ENCODE assay signal across 9 cellular contexts in the genomic region with DNA sequence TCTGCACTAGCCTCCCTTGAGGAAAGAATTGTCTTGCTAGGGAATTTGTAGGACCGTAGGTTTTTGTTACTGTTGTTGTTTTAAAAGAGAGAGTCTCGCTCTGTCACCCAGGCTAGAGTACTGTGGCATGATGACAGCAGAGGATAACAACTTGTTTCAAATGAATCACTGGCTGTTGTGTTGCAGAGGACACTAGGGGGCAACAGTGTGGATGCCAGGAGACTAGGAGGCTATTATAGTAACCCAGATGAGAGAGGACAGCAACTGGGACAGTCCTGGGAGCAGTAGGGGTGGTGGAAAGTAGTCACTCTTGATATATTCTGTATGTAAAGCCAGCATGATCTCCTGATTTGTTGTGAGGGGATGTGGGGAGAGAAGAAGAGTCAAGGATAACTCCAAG. TPM values are rescaled to one million over a fixed set of nuclear protein-coding genes. Genes with fewer than 3 reads are reported as not detected.
DNase-seq lines count a peak whose midpoint lies in the region; ATAC-seq, FAIRE-seq and TF ChIP-seq lines count a peak whose summit lies in the region.
"Had no signal": no experiment of that assay in that cellular context is flagged by ENCODE, and none has a peak within 500 bp of the region (broad histone marks: within the 10 kb centered on the region; RNA-seq: fewer than 3 reads in every experiment).

No MANE protein-coding gene starts in this region.

- H3K27ac Mint-ChIP-seq in stimulated activated effector memory CD8-positive, alpha-beta T cell treated with anti-CD3 and anti-CD28 coated beads, Interleukin-12 subunit alpha, Interleukin-12 subunit beta, amount 100 ng/mL, for 72 hours: no peak overlapping the region

- H3K4me1 ChIP-seq in Loucy (ENCODE audit: insufficient read depth, low read length, poor library complexity, severe bottlenecking) (no peaks in the 10 kb centered on the region), endothelial cell of umbilical vein (ENCODE audit: control insufficient read depth, extremely low read depth, insufficient read depth, low read length) (peaks cover 15% of the 10 kb centered on the region)

- no peaks in the 10 kb centered on the region for H3F3A ChIP-seq in Loucy (ENCODE audit: low read depth)

- H3K9ac ChIP-seq in Loucy (ENCODE audit: low read depth, low read length, poor library complexity, severe bottlenecking): no peak overlapping the region
- no peak overlapping the region for H3K9ac ChIP-seq in endothelial cell of umbilical vein (replicated peaks; ENCODE audit: extremely low read depth, insufficient read depth, low read length)

- H4K20me1 ChIP-seq in Loucy (ENCODE audit: insufficient read depth, low read length, poor library complexity, severe bottlenecking) (no peaks in the 10 kb centered on the region), endothelial cell of umbilical vein (replicated peaks; ENCODE audit: control insufficient read depth, extremely low read depth, insufficient read depth, low read length) (no peaks in the 10 kb centered on the region)

- H3K4me1 Mint-ChIP-seq in stimulated activated effector memory CD8-positive, alpha-beta T cell treated with anti-CD3 and anti-CD28 coated beads, Interleukin-12 subunit alpha, Interleukin-12 subunit beta, amount 100 ng/mL, for 72 hours: no peaks in the 10 kb centered on the region

- BruUV-seq in endothelial cell of umbilical vein (replicated peaks; lab: Mats Ljungman, UMichigan): no TSS peak

- TF ChIP-seq CTCF in AG10803 (conservative IDR thresholded peaks at IDR 0.05; ENCODE audit: low read length) (peak; percentile 71), Loucy (conservative IDR thresholded peaks at IDR 0.05; ENCODE audit: low read length) (peak; percentile 79), endothelial cell of umbilical vein (IDR thresholded peaks at IDR 0.05; ENCODE audit: extremely low read depth in 1 of 2, insufficient read depth in 1 of 2, low read depth in 1 of 2, low read length in 2 of 2) (peak; percentile 60 to 64)

- intact Hi-C loops in endothelial cell of umbilical vein (cut with micrococcal nuclease): no loop called here

- no peaks in the 10 kb centered on the region for H3K9me1 ChIP-seq in endothelial cell of umbilical vein (replicated peaks; ENCODE audit: control insufficient read depth, extremely low read depth, insufficient read depth, low read length)

- FAIRE-seq in endothelial cell of umbilical vein (lab: Jason Lieb, UNC): peak; percentile 44

- TF ChIP-seq POLR2A in endothelial cell of umbilical vein (IDR thresholded peaks at IDR 0.05; ENCODE audit: low read depth, low read length): no peak

- H3K36me3 ChIP-seq in Loucy (ENCODE audit: insufficient read depth, low read length): no peaks in the 10 kb centered on the region
- no peaks in the 10 kb centered on the region for H3K36me3 ChIP-seq in endothelial cell of umbilical vein (ENCODE audit: control insufficient read depth in 2 of 2, extremely low read depth in 1 of 2, insufficient read depth in 2 of 2, low read length in 2 of 2)

- no peak overlapping the region for H3K4me2 ChIP-seq in Loucy (ENCODE audit: low read depth, low read length, poor library complexity, severe bottlenecking)
- no peak overlapping the region for H3K4me2 ChIP-seq in endothelial cell of umbilical vein (ENCODE audit: insufficient read depth, low read length)

- CTCF ChIA-PET in endothelial cell of umbilical vein (lab: Charles Lee): interaction anchor here (0.6 to 4.3 kb wide), 12 partner anchors 9 to 1613 kb away, joined by 3 to 32 read pairs (median 4); partner anchors contain the start of gene LAMA4

- H3K27me3 ChIP-seq in Loucy (ENCODE audit: insufficient read depth, low read length, poor library complexity, severe bottlenecking) (peaks cover 96% of the 10 kb centered on the region), endothelial cell of umbilical vein (ENCODE audit: control insufficient read depth in 2 of 2, insufficient read depth in 2 of 2, low read length in 2 of 2) (no peaks in the 10 kb centered on the region)

- POLR2A ChIA-PET in endothelial cell of umbilical vein (lab: Charles Lee): no interaction called here

- no peaks in the 10 kb centered on the region for H3K9me3 ChIP-seq in Loucy (ENCODE audit: insufficient read depth, low read depth, low read length)
- H3K9me3 ChIP-seq in endothelial cell of umbilical vein (replicated peaks; ENCODE audit: control insufficient read depth, insufficient read depth, low read length): no peaks in the 10 kb centered on the region

- H3K9me2 ChIP-seq in Loucy (replicated peaks; ENCODE audit: low read depth, low read length): no peaks in the 10 kb centered on the region

- DNase-seq in AG10803 (ENCODE audit: low read depth): peak; percentile 71
- peak; percentile 62 for DNase-seq in endothelial cell of umbilical vein (ENCODE audit: low read depth, low spot score)
- no peak for DNase-seq in stimulated activated effector memory CD8-positive, alpha-beta T cell treated with anti-CD3 and anti-CD28 coated beads, Interleukin-12 subunit alpha, Interleukin-12 subunit beta, amount 100 ng/mL, for 72 hours (ENCODE audit: low spot score in 2 of 2)
- no peak for DNase-seq in COR-L47 (lab: John Stamatoyannopoulos, UW)
- no peak for DNase-seq in effector CD4-positive, alpha-beta T cell
- no peak for DNase-seq in middle frontal gyrus (ENCODE audit: extremely low spot score, low spot score)

- H3K79me2 ChIP-seq in Loucy (ENCODE audit: insufficient read depth, low read length) (no peaks in the 10 kb centered on the region), endothelial cell of umbilical vein (ENCODE audit: control insufficient read depth, insufficient read depth, low read length) (no peaks in the 10 kb centered on the region)

- no peak overlapping the region for H3K4me3 Mint-ChIP-seq in stimulated activated effector memory CD8-positive, alpha-beta T cell treated with anti-CD3 and anti-CD28 coated beads, Interleukin-12 subunit alpha, Interleukin-12 subunit beta, amount 100 ng/mL, for 72 hours

- no peaks in the 10 kb centered on the region for H3K9me3 Mint-ChIP-seq in stimulated activated effector memory CD8-positive, alpha-beta T cell treated with anti-CD3 and anti-CD28 coated beads, Interleukin-12 subunit alpha, Interleukin-12 subunit beta, amount 100 ng/mL, for 72 hours

- dilution Hi-C loops in endothelial cell of umbilical vein (cut with MboI; ENCODE audit: extremely low pct_ligation_motif_present, low sequenced_read_pairs): no loop called here

- peak; percentile 68 for ATAC-seq in GM18909 (IDR thresholded peaks at IDR 0.05; ENCODE audit: poor library complexity, unreplicated experiment)
- peak; percentile 66 for ATAC-seq in stimulated activated effector memory CD8-positive, alpha-beta T cell treated with anti-CD3 and anti-CD28 coated beads, Interleukin-12 subunit alpha, Interleukin-12 subunit beta, amount 100 ng/mL, for 72 hours

- no peak overlapping the region for H3K27ac ChIP-seq in endothelial cell of umbilical vein (ENCODE audit: insufficient read depth, low read depth, low read length)
- H3K27ac ChIP-seq: epithelial cell of prostate had no signal

- H2AFZ ChIP-seq in Loucy (ENCODE audit: low read length) (no peak overlapping the region), endothelial cell of umbilical vein (ENCODE audit: low read depth, low read length) (no peak overlapping the region)

- no peaks in the 10 kb centered on the region for H3K36me3 Mint-ChIP-seq in stimulated activated effector memory CD8-positive, alpha-beta T cell treated with anti-CD3 and anti-CD28 coated beads, Interleukin-12 subunit alpha, Interleukin-12 subunit beta, amount 100 ng/mL, for 72 hours

- H3K4me3 ChIP-seq in AG10803 (ENCODE audit: low read length): no peak overlapping the region
- no peak overlapping the region for H3K4me3 ChIP-seq in Loucy (ENCODE audit: low read length, poor library complexity, severe bottlenecking)
- no peak overlapping the region for H3K4me3 ChIP-seq in endothelial cell of umbilical vein (replicated peaks in 1 of 3; ENCODE audit: insufficient read depth in 1 of 3, low read depth in 1 of 3, low read length in 3 of 3)

TF ChIP-seq in endothelial cell of umbilical vein, 7 proteins besides CTCF, POLR2A, EP300 and RAD21:
- no peak for TF ChIP-seq EZH2 (IDR thresholded peaks at IDR 0.05; ENCODE audit: borderline replicate concordance, low read depth, low read length, severe bottlenecking)
- TF ChIP-seq MAX (IDR thresholded peaks at IDR 0.05; ENCODE audit: insufficient read depth, insufficient read length): no peak
- no peak for TF ChIP-seq MYC (IDR thresholded peaks at IDR 0.05; ENCODE audit: low read depth, low read length)
- no peak for TF ChIP-seq FOS (IDR thresholded peaks at IDR 0.05; ENCODE audit: borderline replicate concordance, insufficient read depth, low read length)
- TF ChIP-seq POLR2AphosphoS5 (IDR thresholded peaks at IDR 0.05; ENCODE audit: insufficient read depth, low read depth, low read length): no peak
- TF ChIP-seq GATA2 (IDR thresholded peaks at IDR 0.05; ENCODE audit: insufficient read depth, insufficient read length, low read depth, low read length): no peak

RNA-seq across cellular contexts. Expression of gene LAMA4, which starts 41.8 kb away (rescaled TPM):
- 629 TPM in 2 replicates for total RNA-seq in endothelial cell of umbilical vein
- 370 and 384 TPM in 2 replicates for polyA plus RNA-seq in endothelial cell of umbilical vein
- 215 and 257 TPM in 2 replicates for polyA plus RNA-seq in endothelial cell of umbilical vein (2011; cell fraction: cytosol; rRNA removed)
- polyA plus RNA-seq in endothelial cell of umbilical vein (2011; cell fraction: nucleus; rRNA removed): 1,231 and 1,345 TPM in 2 replicates
- polyA plus RNA-seq in endothelial cell of umbilical vein (2012): 367 and 381 TPM in 2 replicates
- 1,043 and 1,135 TPM in 2 replicates for polyA minus RNA-seq in endothelial cell of umbilical vein
- polyA minus RNA-seq in endothelial cell of umbilical vein (2011; cell fraction: cytosol; rRNA and poly(A)+ RNA removed): not detected
- 1,955 and 2,229 TPM in 2 replicates for polyA minus RNA-seq in endothelial cell of umbilical vein (2011; cell fraction: nucleus; rRNA and poly(A)+ RNA removed)

RNA-seq across cellular contexts. Expression of gene RFPL4B, which starts 51.0 kb away (rescaled TPM):
- total RNA-seq in endothelial cell of umbilical vein: not detected in 2 replicates
- polyA plus RNA-seq in endothelial cell of umbilical vein: not detected in 2 replicates
- not detected in 2 replicates for polyA plus RNA-seq in endothelial cell of umbilical vein (2011; cell fraction: cytosol; rRNA removed)
- polyA plus RNA-seq in endothelial cell of umbilical vein (2011; cell fraction: nucleus; rRNA removed): not detected in 2 replicates
- polyA plus RNA-seq in endothelial cell of umbilical vein (2012): not detected in 2 replicates
- not detected in 2 replicates for polyA minus RNA-seq in endothelial cell of umbilical vein
- polyA minus RNA-seq in endothelial cell of umbilical vein (2011; cell fraction: cytosol; rRNA and poly(A)+ RNA removed): not detected
- not detected in 2 replicates for polyA minus RNA-seq in endothelial cell of umbilical vein (2011; cell fraction: nucleus; rRNA and poly(A)+ RNA removed)

Comparison
In these comparisons a context has a peak if more than half of its experiments do, and no peak if none do; other contexts are left out.
1. DNase-seq: peak in AG10803 (single experiment) and endothelial cell of umbilical vein (single experiment); none in stimulated activated effector memory CD8-positive, alpha-beta T cell treated with anti-CD3 and anti-CD28 coated beads, Interleukin-12 subunit alpha, Interleukin-12 subunit beta, amount 100 ng/mL, for 72 hours (0 of 2), COR-L47 (single experiment), effector CD4-positive, alpha-beta T cell (single experiment) and middle frontal gyrus (single experiment).
2. Peak in every context shown above with its lines, with median percentiles within 50 percentile points of each other: CTCF ChIP-seq.